In the genomic region with DNA sequence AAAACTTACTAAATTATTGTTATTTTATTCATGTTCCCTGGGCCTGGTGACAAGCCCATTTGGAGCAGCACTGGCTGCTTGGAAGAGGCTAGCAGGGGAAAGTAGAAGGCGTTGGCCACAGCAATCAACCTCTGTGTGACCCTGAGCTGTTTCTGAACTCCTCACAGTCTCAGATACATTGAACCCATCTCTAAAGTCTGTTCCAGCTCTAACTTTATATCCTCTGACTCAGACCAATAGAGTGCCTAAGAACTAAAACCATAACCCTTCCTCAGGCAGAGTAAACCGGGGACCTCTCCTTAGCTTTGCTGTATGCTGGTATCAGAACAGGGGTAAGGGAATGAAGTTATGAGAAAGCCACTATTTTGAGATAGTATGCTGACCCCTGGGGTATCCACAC, we compare ENCODE assay signal across 17 cellular contexts.
A peak's percentile ranks its signal among the peaks of the same experiment; 100 is the strongest.
DNase-seq lines count a peak whose midpoint lies in the region; ATAC-seq and TF ChIP-seq lines count a peak whose summit lies in the region.
"Had no signal": no experiment of that assay in that cellular context is flagged by ENCODE, and none has a peak within 500 bp of the region (broad histone marks: within the 10 kb centered on the region; RNA-seq: fewer than 3 reads in every experiment).

No MANE protein-coding gene starts in this region.

- peaks cover 0 to 5% (median 0%) of the 10 kb centered on the region in 4 donors for H3K4me1 ChIP-seq in esophagus muscularis mucosa
- H3K4me1 ChIP-seq: foreskin keratinocyte, tibial nerve had no signal

- WGBS in esophagus muscularis mucosa = 86% methylated on average over 2 of the region's 2 CpGs

- no peaks in the 10 kb centered on the region for H3K36me3 ChIP-seq in esophagus muscularis mucosa
- H3K36me3 ChIP-seq: tibial nerve had no signal

- in situ Hi-C loops in GM13977 (cut with MboI; ENCODE audit: low pct_unique_long_range_greater_than_20kb, low sequenced_read_pairs, unreplicated experiment) = loop anchor here (25.0 kb wide), 2 partner anchors 184 to 484 kb away; no protein-coding TSS in a partner anchor

- peak; percentile 73 for ATAC-seq in GM19395 (IDR thresholded peaks at IDR 0.05; ENCODE audit: unreplicated experiment)
- peak; percentile 86 for ATAC-seq in HG02763 (IDR thresholded peaks at IDR 0.05; ENCODE audit: unreplicated experiment)
- peak; percentile 77 for ATAC-seq in HG03439 (IDR thresholded peaks at IDR 0.05; ENCODE audit: unreplicated experiment)
- ATAC-seq: foreskin keratinocyte had no signal

- intact Hi-C loops in esophagus muscularis mucosa (cut with DNase I) = loop anchor here (10.0 kb wide), 1 partner anchor 196 kb away; no protein-coding TSS in a partner anchor

- no peak for TF ChIP-seq POLR2A in esophagus muscularis mucosa (IDR thresholded peaks at IDR 0.05; ENCODE audit: low read depth)

- peak; percentile 17 for DNase-seq in GM13977 (ENCODE audit: low spot score)
- DNase-seq in inferior parietal cortex (ENCODE audit: extremely low spot score) = no peak
- no peak for DNase-seq in stimulated activated CD4-positive, alpha-beta T cell treated with anti-CD3 and anti-CD28 coated beads, Interleukin-15, amount 100 ng/mL, for 24 hours
- DNase-seq in UCSD-AML1 (lab: John Stamatoyannopoulos, UW; ENCODE audit: unreplicated experiment) = no peak
- DNase-seq in esophagus muscularis mucosa (ENCODE audit: extremely low spot score) = no peak
- DNase-seq: activated CD4-positive, CD25-positive, alpha-beta regulatory T cell; activated T-cell treated with anti-CD3 and anti-CD28 coated beads, Interleukin-2, amount 50 U/mL, for 24 hours; aorta; DMS 273 treated with DMSO at 0.1 percent for 48 hours; foreskin keratinocyte; naive B cell; NCI-H446 treated with DMSO at 0.1 percent for 48 hours; SHP77 had no signal

- TF ChIP-seq CTCF in GM13977 (IDR thresholded peaks at IDR 0.05; ENCODE audit: extremely low read depth, insufficient read depth, missing control alignments) = no peak
- no peak for TF ChIP-seq CTCF in esophagus muscularis mucosa (IDR thresholded peaks at IDR 0.05)

- H3K4me3 ChIP-seq in esophagus muscularis mucosa = no peak overlapping the region
- H3K4me3 ChIP-seq: tibial nerve had no signal

- H3K27ac ChIP-seq in esophagus muscularis mucosa (replicated peaks in 1 of 4) = no peak overlapping the region
- H3K27ac ChIP-seq: foreskin keratinocyte, tibial nerve had no signal

- no peaks in the 10 kb centered on the region for H3K27me3 ChIP-seq in esophagus muscularis mucosa
- H3K27me3 ChIP-seq: foreskin keratinocyte, tibial nerve had no signal

- no peaks in the 10 kb centered on the region for H3K9me3 ChIP-seq in esophagus muscularis mucosa
- H3K9me3 ChIP-seq: tibial nerve had no signal

- no peak for TF ChIP-seq EP300 in esophagus muscularis mucosa (IDR thresholded peaks at IDR 0.05)
